Comparison of ENCODE assay signal across 27 cellular contexts in genomic region chr1:88457197-88457596, GRCh38.
"Had no signal": no experiment of that assay in that cellular context is flagged by ENCODE, and none has a peak within 500 bp of the region (broad histone marks: within the 10 kb centered on the region; RNA-seq: fewer than 3 reads in every experiment).

No MANE protein-coding gene starts in this region.

- H3K9me3 ChIP-seq: neutrophil, thoracic aorta, tibial nerve, vagina had no signal

- H3K27ac Mint-ChIP-seq: effector memory CD8-positive, alpha-beta T cell; memory B cell; naive thymus-derived CD8-positive, alpha-beta T cell; progenitor cell of endocrine pancreas had no signal

- H3K36me3 ChIP-seq: neutrophil, thoracic aorta, tibial nerve, vagina had no signal

- H3K4me3 ChIP-seq: hepatocyte, lung, smooth muscle cell, thoracic aorta, tibial nerve, vagina had no signal

- H3K9me3 Mint-ChIP-seq: memory B cell had no signal

- ATAC-seq: effector memory CD8-positive, alpha-beta T cell; left lobe of liver; naive thymus-derived CD8-positive, alpha-beta T cell; sciatic nerve had no signal

- H3K4me1 ChIP-seq: parathyroid adenoma, vagina had no signal

- H3K36me3 Mint-ChIP-seq: memory B cell; naive thymus-derived CD8-positive, alpha-beta T cell had no signal

- H3K4me1 Mint-ChIP-seq: memory B cell had no signal

- FAIRE-seq: endometrium, frontal cortex, kidney had no signal

- DNase-seq: cerebellar nuclear complex; cortex of kidney; effector memory CD8-positive, alpha-beta T cell; erythroblast; head of caudate nucleus; kidney; midbrain; naive thymus-derived CD8-positive, alpha-beta T cell; stimulated activated CD4-positive, alpha-beta T cell treated with anti-CD3 and anti-CD28 coated beads, Interleukin-12 subunit alpha, Interleukin-12 subunit beta, amount 100 ng/mL, for 4 hours; stimulated activated CD4-positive, alpha-beta T cell treated with anti-CD3 and anti-CD28 coated beads, Interleukin-1b, Interleukin-23, amount 100 ng/mL, for 48 hours; stimulated activated CD4-positive, alpha-beta T cell treated with anti-CD3 and anti-CD28 coated beads, Interleukin-4, amount 100 ng/mL, for 1 hour; stimulated activated CD8-positive, alpha-beta memory T cell treated with anti-CD3 and anti-CD28 coated beads, Interleukin-4, amount 100 ng/mL, for 48 hours; stimulated activated naive CD4-positive, alpha-beta T cell treated with Interleukin-2 at 50 U/mL for 16 hours had no signal

- H3K4me3 Mint-ChIP-seq: effector memory CD8-positive, alpha-beta T cell; memory B cell; naive thymus-derived CD8-positive, alpha-beta T cell had no signal

- H3K9ac ChIP-seq: parathyroid adenoma had no signal

- H3K27me3 ChIP-seq: tibial nerve, vagina had no signal

- H3K27ac ChIP-seq: hepatocyte, neutrophil, parathyroid adenoma, thoracic aorta, tibial nerve, vagina had no signal

- H3K27me3 Mint-ChIP-seq: effector memory CD8-positive, alpha-beta T cell had no signal

- H3K4me2 ChIP-seq: hepatocyte, smooth muscle cell had no signal

- H2AFZ ChIP-seq: hepatocyte, parathyroid adenoma had no signal

- H3K79me2 ChIP-seq: hepatocyte, parathyroid adenoma had no signal
